ENCODE assay signal across 21 cellular contexts in the genomic region with DNA sequence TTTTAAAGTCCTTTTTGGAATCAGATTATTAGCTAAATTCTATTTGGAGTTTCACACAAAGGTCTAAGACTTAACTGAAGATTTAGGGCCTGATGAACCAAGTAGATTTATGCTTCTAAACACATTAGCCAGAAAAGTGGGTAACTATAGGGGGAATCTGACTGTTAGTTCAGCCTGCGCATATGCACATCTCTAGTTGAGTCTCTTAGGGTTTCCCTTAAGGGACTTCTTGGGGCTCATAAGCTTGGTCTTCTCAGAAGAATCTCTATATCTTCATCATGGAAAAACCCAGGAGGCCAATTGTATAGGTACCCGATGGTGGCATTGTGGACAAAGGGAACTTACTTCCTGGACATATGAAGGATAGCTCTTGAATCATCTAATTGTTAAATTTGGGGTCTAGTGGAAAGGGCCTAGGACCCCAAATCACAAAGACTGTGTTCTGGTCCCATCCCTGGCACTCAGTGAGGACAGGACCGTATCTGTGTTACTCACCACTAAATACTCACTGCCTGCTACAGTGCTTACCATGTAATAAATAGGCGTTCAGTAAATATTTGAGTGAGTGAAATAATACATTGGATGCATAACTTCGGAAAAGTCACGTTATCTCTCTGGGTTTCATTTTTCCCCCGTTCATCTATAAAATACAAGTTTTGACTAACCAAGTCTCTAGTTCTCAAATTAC. TPM values are rescaled to one million over a fixed set of nuclear protein-coding genes. Genes with fewer than 3 reads are reported as not detected.
DNase-seq lines count a peak whose midpoint lies in the region; ATAC-seq, FAIRE-seq and TF ChIP-seq lines count a peak whose summit lies in the region.
"Had no signal": no experiment of that assay in that cellular context is flagged by ENCODE, and none has a peak within 500 bp of the region (broad histone marks: within the 10 kb centered on the region; RNA-seq: fewer than 3 reads in every experiment).

No MANE protein-coding gene starts in this region.

- peak; percentile 11 for FAIRE-seq in GM19239 (lab: Jason Lieb, UNC)

- no peak for TF ChIP-seq CTCF in natural killer cell (IDR thresholded peaks at IDR 0.05)

- intact Hi-C loops in natural killer cell (cut with micrococcal nuclease): no loop called here

- DNase-seq in activated T-cell treated with anti-CD3 and anti-CD28 coated beads, Interleukin-2, amount 50 U/mL, for 72 hours: no peak
- no peak for DNase-seq in activated T-cell treated with anti-CD3 and anti-CD28 coated beads, Interleukin-2, amount 50 U/mL, for 4 hours
- DNase-seq in GM19239 (ENCODE audit: insufficient read length, low spot score) (no peak), RPMI8226 (peak; percentile 1), natural killer cell (no peak), cerebellar cortex (ENCODE audit: low spot score) (no peak), substantia nigra (lab: John Stamatoyannopoulos, UW) (no peak)
- no peak for DNase-seq in central memory CD4-positive, alpha-beta T cell
- DNase-seq: ACHN, AML-193, EL, H9, KBM-7, MV-4-11, NCI-H1417, NCI-H2029, NCI-H2171, NCI-H446, NCI-H69 had no signal

- peak in 1 of 2 donors; percentile 71 for ATAC-seq in activated T-cell treated with anti-CD3 and anti-CD28 coated beads, Interleukin-2, amount 50 U/mL, for 72 hours (replicated peaks in 1 of 2)
- ATAC-seq in activated T-cell treated with anti-CD3 and anti-CD28 coated beads, Interleukin-2, amount 50 U/mL, for 4 hours: no peak
- no peak for ATAC-seq in natural killer cell

- no peaks in the 10 kb centered on the region for H3K9me3 Mint-ChIP-seq in activated T-cell treated with anti-CD3 and anti-CD28 coated beads, Interleukin-2, amount 50 U/mL, for 72 hours
- no peaks in the 10 kb centered on the region for H3K9me3 Mint-ChIP-seq in activated T-cell treated with anti-CD3 and anti-CD28 coated beads, Interleukin-2, amount 50 U/mL, for 4 hours
- H3K9me3 Mint-ChIP-seq in natural killer cell: no peaks in the 10 kb centered on the region

- H3K27me3 Mint-ChIP-seq in activated T-cell treated with anti-CD3 and anti-CD28 coated beads, Interleukin-2, amount 50 U/mL, for 72 hours (ENCODE audit: low read depth): no peaks in the 10 kb centered on the region
- H3K27me3 Mint-ChIP-seq in activated T-cell treated with anti-CD3 and anti-CD28 coated beads, Interleukin-2, amount 50 U/mL, for 4 hours (ENCODE audit: low read depth): no peaks in the 10 kb centered on the region
- no peaks in the 10 kb centered on the region for H3K27me3 Mint-ChIP-seq in natural killer cell (ENCODE audit: low read depth in 2 of 2)

- H3K27ac ChIP-seq in substantia nigra (ENCODE audit: low read depth, low read length, poor library complexity, severe bottlenecking): no peak overlapping the region
- H3K27ac ChIP-seq: SJSA1 had no signal

- peaks cover 3 to 10% of the 10 kb centered on the region in 2 donors for H3K36me3 Mint-ChIP-seq in activated T-cell treated with anti-CD3 and anti-CD28 coated beads, Interleukin-2, amount 50 U/mL, for 72 hours (ENCODE audit: insufficient read depth in 2 of 2)
- H3K36me3 Mint-ChIP-seq in activated T-cell treated with anti-CD3 and anti-CD28 coated beads, Interleukin-2, amount 50 U/mL, for 4 hours (ENCODE audit: insufficient read depth): peaks cover 31% of the 10 kb centered on the region
- H3K36me3 Mint-ChIP-seq in natural killer cell: no peaks in the 10 kb centered on the region

- H3K4me3 Mint-ChIP-seq in activated T-cell treated with anti-CD3 and anti-CD28 coated beads, Interleukin-2, amount 50 U/mL, for 72 hours: peak overlapping the region in 1 of 2 donors; percentile 15
- H3K4me3 Mint-ChIP-seq in activated T-cell treated with anti-CD3 and anti-CD28 coated beads, Interleukin-2, amount 50 U/mL, for 4 hours: no peak overlapping the region
- no peak overlapping the region for H3K4me3 Mint-ChIP-seq in natural killer cell
- H3K4me3 Mint-ChIP-seq: CD14-positive monocyte, H9 had no signal

- H3K4me1 Mint-ChIP-seq in activated T-cell treated with anti-CD3 and anti-CD28 coated beads, Interleukin-2, amount 50 U/mL, for 72 hours (ENCODE audit: low read depth): peaks cover 41% of the 10 kb centered on the region
- H3K4me1 Mint-ChIP-seq in activated T-cell treated with anti-CD3 and anti-CD28 coated beads, Interleukin-2, amount 50 U/mL, for 4 hours (ENCODE audit: low read depth): peaks cover 44% of the 10 kb centered on the region
- peaks cover 41 to 52% of the 10 kb centered on the region in 2 donors for H3K4me1 Mint-ChIP-seq in natural killer cell

- peak overlapping the region; percentile 40 for H3K27ac Mint-ChIP-seq in activated T-cell treated with anti-CD3 and anti-CD28 coated beads, Interleukin-2, amount 50 U/mL, for 72 hours
- peak overlapping the region; percentile 21 to 71 for H3K27ac Mint-ChIP-seq in natural killer cell
- H3K27ac Mint-ChIP-seq: H9 had no signal

RNA-seq across cellular contexts. Expression of a gene that starts 17.0 kb away (rescaled TPM):
- total RNA-seq in activated T-cell treated with anti-CD3 and anti-CD28 coated beads, Interleukin-2, amount 50 U/mL, for 72 hours: 100 to 1,000 TPM in 1 of 2 donors, 10 to 100 TPM in 1; 95.9 to 104 TPM
- 100 to 1,000 TPM; 158 to 164 (median 162) TPM for total RNA-seq in activated T-cell treated with anti-CD3 and anti-CD28 coated beads, Interleukin-2, amount 50 U/mL, for 4 hours
- total RNA-seq in natural killer cell: 100 to 1,000 TPM; 121 to 142 (median 133) TPM
